ENCODE assay signal across 29 cellular contexts in genomic region chr10:118114992-118115391, GRCh38.
"Had no signal": no experiment of that assay in that cellular context is flagged by ENCODE, and none has a peak within 500 bp of the region (broad histone marks: within the 10 kb centered on the region; RNA-seq: fewer than 3 reads in every experiment).

No MANE protein-coding gene starts in this region.

- DNase-seq: activated CD4-positive, alpha-beta T cell treated with anti-CD3 and anti-CD28 coated beads, Interleukin-2, amount 10 ng/mL, durations not matched to agents 24 days and 14 days; activated CD4-positive, alpha-beta T cell treated with anti-CD3 and anti-CD28 coated beads, Interleukin-2, amount 50 U/mL, for 4 hours; activated CD8-positive, alpha-beta T cell treated with anti-CD3 and anti-CD28 coated beads for 36 hours; activated gamma-delta T cell; activated naive CD4-positive, alpha-beta T cell treated with Interleukin-2 at 50 U/mL for 16 hours; activated naive CD8-positive, alpha-beta T cell treated with anti-CD3 and anti-CD28 coated beads, Interleukin-2, amount 50 U/mL, for 24 hours; activated T-cell treated with anti-CD3 and anti-CD28 coated beads, Interleukin-2, amount 50 U/mL, for 1 hour; activated T-cell treated with anti-CD3 and anti-CD28 coated beads, Interleukin-2, amount 50 U/mL, for 72 hours; central memory CD4-positive, alpha-beta T cell; Karpas-422; KBM-7; NCI-H1048; NCI-H1105 treated with DMSO at 0.1 percent for 48 hours; NCI-H1436; NCI-H1694; NCI-H1930; NCI-H2081 treated with DMSO at 0.1 percent for 48 hours; NCI-H226; NCI-H446 treated with DMSO at 0.1 percent for 48 hours; NCI-H524 treated with DMSO at 0.1 percent for 48 hours; SIG-M5; T-cell; T-helper 2 cell; T-helper 9 cell had no signal

- H3K4me1 Mint-ChIP-seq: activated naive CD8-positive, alpha-beta T cell treated with anti-CD3 and anti-CD28 coated beads, Interleukin-2, amount 50 U/mL, for 24 hours had no signal

- H3K9me3 Mint-ChIP-seq: activated CD8-positive, alpha-beta T cell treated with anti-CD3 and anti-CD28 coated beads for 36 hours; activated naive CD4-positive, alpha-beta T cell treated with anti-CD3 and anti-CD28 coated beads, Interleukin-2, amount 50 U/mL, for 24 hours; activated naive CD8-positive, alpha-beta T cell treated with anti-CD3 and anti-CD28 coated beads, Interleukin-2, amount 50 U/mL, for 24 hours; activated T-cell treated with anti-CD3 and anti-CD28 coated beads, Interleukin-2, amount 50 U/mL, for 72 hours; activated T-helper 2 cell treated with anti-CD3 and anti-CD28 coated beads, Interferon-gamma antibody, Interleukin-2, Interleukin-4, amounts not matched to agents 10 μg/mL and 5 μg/mL and 100 μg/mL, durations not matched to agents 14 hours and 24 hours and 36 hours; brain; T-cell had no signal

- H3K4me3 Mint-ChIP-seq: activated CD4-positive, alpha-beta T cell treated with anti-CD3 and anti-CD28 coated beads, Interleukin-2, amount 10 ng/mL, durations not matched to agents 24 days and 14 days; activated CD8-positive, alpha-beta T cell treated with anti-CD3 and anti-CD28 coated beads for 36 hours; activated naive CD4-positive, alpha-beta T cell treated with anti-CD3 and anti-CD28 coated beads, Interleukin-2, amount 50 U/mL, for 24 hours; activated naive CD8-positive, alpha-beta T cell treated with anti-CD3 and anti-CD28 coated beads, Interleukin-2, amount 50 U/mL, for 24 hours; activated T-cell treated with anti-CD3 and anti-CD28 coated beads, Interleukin-2, amount 50 U/mL, for 72 hours; T-cell had no signal

- H3K36me3 Mint-ChIP-seq: activated naive CD4-positive, alpha-beta T cell treated with anti-CD3 and anti-CD28 coated beads, Interleukin-2, amount 50 U/mL, for 24 hours; brain; T-cell had no signal

- H3K27ac Mint-ChIP-seq: activated CD4-positive, alpha-beta T cell treated with anti-CD3 and anti-CD28 coated beads, Interleukin-2, amount 10 ng/mL, durations not matched to agents 24 days and 14 days; activated CD8-positive, alpha-beta T cell treated with anti-CD3 and anti-CD28 coated beads for 36 hours; activated naive CD4-positive, alpha-beta T cell treated with anti-CD3 and anti-CD28 coated beads, Interleukin-2, amount 50 U/mL, for 24 hours; activated naive CD8-positive, alpha-beta T cell treated with anti-CD3 and anti-CD28 coated beads, Interleukin-2, amount 50 U/mL, for 24 hours; activated T-cell treated with anti-CD3 and anti-CD28 coated beads, Interleukin-2, amount 50 U/mL, for 72 hours; activated T-helper 2 cell treated with anti-CD3 and anti-CD28 coated beads, Interferon-gamma antibody, Interleukin-2, Interleukin-4, amounts not matched to agents 10 μg/mL and 5 μg/mL and 100 μg/mL, durations not matched to agents 14 hours and 24 hours and 36 hours; T-cell had no signal

- H3K27me3 Mint-ChIP-seq: activated naive CD8-positive, alpha-beta T cell treated with anti-CD3 and anti-CD28 coated beads, Interleukin-2, amount 50 U/mL, for 24 hours had no signal

- ATAC-seq: activated CD8-positive, alpha-beta T cell treated with anti-CD3 and anti-CD28 coated beads for 36 hours; activated naive CD8-positive, alpha-beta T cell treated with anti-CD3 and anti-CD28 coated beads, Interleukin-2, amount 50 U/mL, for 24 hours; activated T-cell treated with anti-CD3 and anti-CD28 coated beads, Interleukin-2, amount 50 U/mL, for 72 hours; Panc1; SK-N-SH treated with all-trans-retinoic acid at 6 μM for 48 hours; T-cell had no signal
